Comparison of ENCODE assay signal across 12 cellular contexts in genomic region chr6:167239470-167239869, GRCh38. TPM values are rescaled to one million over a fixed set of nuclear protein-coding genes. Genes with fewer than 3 reads are reported as not detected.
A peak's percentile ranks its signal among the peaks of the same experiment; 100 is the strongest.
DNase-seq lines count a peak whose midpoint lies in the region; TF ChIP-seq lines count a peak whose summit lies in the region.
"Not testable (repeated sequence)": the region's sequence is repeated elsewhere in the genome, so short reads cannot be mapped to it uniquely, and the experiment has no call there.
"Had no signal": no experiment of that assay in that cellular context is flagged by ENCODE, and none has a peak within 500 bp of the region (broad histone marks: within the 10 kb centered on the region; RNA-seq: fewer than 3 reads in every experiment).

No MANE protein-coding gene starts in this region.

- H3K9me3 Mint-ChIP-seq in brain, neural progenitor cell: not testable (repeated sequence)

- POLR2A ChIA-PET in HEK293 (lab: Yijun Ruan, JAX) = not testable (repeated sequence)

- H3K4me3 ChIP-seq in HEK293 (ENCODE audit: low read depth, low read length); HUES64 (ENCODE audit: low read length); hepatocyte; neural progenitor cell: not testable (repeated sequence)

- H3K27ac Mint-ChIP-seq in brain = peak overlapping the region in 4 of 5 experiments; percentile 42 to 96 (median 62)
- H3K27ac Mint-ChIP-seq in neural progenitor cell = peak overlapping the region; percentile 68

- H3K9ac ChIP-seq in HUES64 (ENCODE audit: low read depth, low read length); neural progenitor cell: not testable (repeated sequence)

- 57% methylated on average over 1 of the region's 2 CpGs for WGBS in HUES64
- 75% methylated on average over 2 of the region's 2 CpGs for WGBS in hepatocyte (ENCODE audit: low lambda C conversion rate, missing lambda C conversion rate)

- not testable (repeated sequence) for H3K27me3 ChIP-seq in HUES64 (ENCODE audit: insufficient read depth, low read length); hepatocyte; neural progenitor cell

- not testable (repeated sequence) for H3K9me2 ChIP-seq in hepatocyte (replicated peaks; ENCODE audit: insufficient read depth)

- not testable (repeated sequence) for H3K9me3 ChIP-seq in HEK293 (ENCODE audit: control insufficient read depth, insufficient read depth, low read depth, low read length); HUES64 (ENCODE audit: insufficient read depth, low read depth, low read length); hepatocyte (ENCODE audit: low read depth); neural progenitor cell (ENCODE audit: low read depth)

- H3K36me3 ChIP-seq in HEK293 (ENCODE audit: control insufficient read depth in 2 of 2, insufficient read depth in 1 of 2, low read length in 2 of 2); hepatocyte (replicated peaks; ENCODE audit: insufficient read depth, low read depth); neural progenitor cell: not testable (repeated sequence)
- peaks cover 35% of the 10 kb centered on the region for H3K36me3 ChIP-seq in HUES64 (ENCODE audit: insufficient read depth, low read length)

- peak overlapping the region in 1 of 5 experiments; percentile 17 for H3K4me3 Mint-ChIP-seq in brain
- not testable (repeated sequence) for H3K4me3 Mint-ChIP-seq in neural progenitor cell

- not testable (repeated sequence) for TF ChIP-seq CTCF in HEK293 (tag by site-specific recombination; IDR thresholded peaks at IDR 0.05); brain (conservative IDR thresholded peaks at IDR 0.05); hepatocyte (IDR thresholded peaks at IDR 0.05; ENCODE audit: poor library complexity); neural progenitor cell (IDR thresholded peaks at IDR 0.05)

- H3K27me3 Mint-ChIP-seq in brain; neural progenitor cell (ENCODE audit: insufficient read depth, low read depth): not testable (repeated sequence)

- not testable (repeated sequence) for H4K20me1 ChIP-seq in hepatocyte (ENCODE audit: insufficient read depth, poor library complexity, severe bottlenecking); neural progenitor cell (ENCODE audit: low read depth)

- not testable (repeated sequence) for DNase-seq in hepatocyte (ENCODE audit: low spot score); neural progenitor cell (ENCODE audit: low spot score)

- H3F3A ChIP-seq in neural progenitor cell (ENCODE audit: low read depth) = peaks cover 11% of the 10 kb centered on the region

- H3K36me3 Mint-ChIP-seq in brain, neural progenitor cell: not testable (repeated sequence)

- H3K27ac ChIP-seq in HEK293 (ENCODE audit: extremely low read depth, low read depth, low read length); neural progenitor cell: not testable (repeated sequence)
- H3K27ac ChIP-seq in HUES64 (ENCODE audit: low read depth, low read length) = peak overlapping the region; percentile 5; the same call in 1 of the 2 replicates
- peak overlapping the region; percentile 84 for H3K27ac ChIP-seq in hepatocyte

- not testable (repeated sequence) for H2AFZ ChIP-seq in hepatocyte; neural progenitor cell (replicated peaks)

- not testable (repeated sequence) for H3K79me2 ChIP-seq in hepatocyte; neural progenitor cell (ENCODE audit: low read depth)

- not testable (repeated sequence) for H3K4me2 ChIP-seq in hepatocyte, neural progenitor cell

- CTCF ChIA-PET in HEK293 (lab: Yijun Ruan, JAX) = interaction anchor here (1.5 kb wide), 1 partner anchor 112 kb away, joined by 5 read pairs; no protein-coding TSS in a partner anchor

- H3K4me1 Mint-ChIP-seq in brain (peaks cover 75% of the 10 kb centered on the region), neural progenitor cell (peaks cover 65% of the 10 kb centered on the region)

- H3K4me1 ChIP-seq in HEK293 (ENCODE audit: control insufficient read depth, insufficient read depth, low read length); hepatocyte (ENCODE audit: insufficient read depth): not testable (repeated sequence)
- H3K4me1 ChIP-seq in HUES64 (ENCODE audit: insufficient read depth, low read length) (peaks cover 47% of the 10 kb centered on the region), neural progenitor cell (peaks cover 33% of the 10 kb centered on the region)

TF ChIP-seq in HEK293, 187 proteins besides CTCF, POLR2A, EP300 and RAD21:
- TF ChIP-seq ZNF596 (tag by site-specific recombination; IDR thresholded peaks at IDR 0.05) = 0 out of 2 replicates have a peak, but pooled peaks have one; percentile 24
TF ChIP-seq in HEK293: peak in this region for 1; not testable (repeated sequence) for 186.

RNA-seq across cellular contexts. Expression of gene UNC93A, which starts 51.6 kb away (rescaled TPM):
- 0.25 TPM for polyA plus RNA-seq in HUES64 (2013, experiment 1 of 2)
- polyA plus RNA-seq in HUES64 (2013, experiment 2 of 2) = 0.57 TPM
- polyA plus RNA-seq in brain (ENCODE audit: insufficient read depth, low read depth, low replicate concordance) (not detected), hepatocyte (32.6 and 38.8 TPM in 2 replicates)
- total RNA-seq in hepatocyte (66.6 and 67.1 TPM in 2 replicates), neural progenitor cell (ENCODE audit: low replicate concordance) (0.28 TPM in 1 of 2 replicates, not detected in the other)
- total RNA-seq: A673; Calu3; CD4-positive, alpha-beta memory T cell; CD4-positive, CD25-positive, alpha-beta regulatory T cell; CD8-positive, alpha-beta memory T cell had no signal
- polyA plus RNA-seq: AG04450; CD14-positive monocyte; CD4-positive, alpha-beta memory T cell; CD4-positive, CD25-positive, alpha-beta regulatory T cell; CD8-positive, alpha-beta memory T cell had no signal

Comparison
In these comparisons a context has a peak if more than half of its experiments do, and no peak if none do; other contexts are left out.
1. RNA of gene UNC93A, which starts 51.6 kb away (total RNA-seq): 66.6 to 67.1 TPM in hepatocyte; 0.28 TPM in neural progenitor cell; every median in the first group is over 10 times any median in the second.